In genomic region chr17:31488982-31489294, GRCh38 we compare ENCODE assay signal across 9 cellular contexts.
DNase-seq lines count a peak whose midpoint lies in the region; ATAC-seq and FAIRE-seq lines count a peak whose summit lies in the region.
"Had no signal": no experiment of that assay in that cellular context is flagged by ENCODE, and none has a peak within 500 bp of the region (broad histone marks: within the 10 kb centered on the region; RNA-seq: fewer than 3 reads in every experiment).

No MANE protein-coding gene starts in this region.

- intact Hi-C loops in activated CD4-positive, alpha-beta T cell treated with anti-CD3 and anti-CD28 coated beads, Interleukin-2, amount 10 ng/mL, durations not matched to agents 24 days and 14 days (cut with micrococcal nuclease), result loop anchor here (1.0 to 2.0 kb wide), 2 partner anchors 19 to 168 kb away; partner anchors contain the start of gene EVI2A
- intact Hi-C loops in left colon (cut with DNase I, micrococcal nuclease), result no loop called here

- peak overlapping the region; percentile 68 for H3K27ac ChIP-seq in substantia nigra (ENCODE audit: low read depth, low read length, poor library complexity, severe bottlenecking)
- H3K27ac ChIP-seq: KMS-11 had no signal

- DNase-seq in activated CD4-positive, alpha-beta T cell treated with anti-CD3 and anti-CD28 coated beads, Interleukin-2, amount 10 ng/mL, durations not matched to agents 24 days and 14 days, result peak; percentile 72
- DNase-seq in activated CD4-positive, alpha-beta T cell treated with anti-CD3 and anti-CD28 coated beads for 4 hours, result no peak
- DNase-seq in left colon (no peak), substantia nigra (lab: John Stamatoyannopoulos, UW) (peak in 1 of 49 donors; percentile 45), medulla oblongata (ENCODE audit: extremely low spot score) (no peak), NCI-H1105 (lab: John Stamatoyannopoulos, UW) (no peak), RCC 7860 (ENCODE audit: low spot score) (no peak)

- H3K27ac Mint-ChIP-seq in activated CD4-positive, alpha-beta T cell treated with anti-CD3 and anti-CD28 coated beads, Interleukin-2, amount 10 ng/mL, durations not matched to agents 24 days and 14 days, result peak overlapping the region; percentile 88
- peak overlapping the region; percentile 73 for H3K27ac Mint-ChIP-seq in activated T-helper 17 cell treated with anti-CD3 and anti-CD28 coated beads, Interleukin-2, amount 50 U/mL, for 72 hours

- peak overlapping the region; percentile 94 for H3K4me3 Mint-ChIP-seq in activated CD4-positive, alpha-beta T cell treated with anti-CD3 and anti-CD28 coated beads, Interleukin-2, amount 10 ng/mL, durations not matched to agents 24 days and 14 days
- peak overlapping the region; percentile 84 for H3K4me3 Mint-ChIP-seq in activated T-helper 17 cell treated with anti-CD3 and anti-CD28 coated beads, Interleukin-2, amount 50 U/mL, for 72 hours

- no peak for ATAC-seq in activated T-helper 17 cell treated with anti-CD3 and anti-CD28 coated beads, Interleukin-2, amount 50 U/mL, for 72 hours (replicated peaks)
- ATAC-seq in left colon, result peak; percentile 9

- H3K9me3 Mint-ChIP-seq in activated CD4-positive, alpha-beta T cell treated with anti-CD3 and anti-CD28 coated beads, Interleukin-2, amount 10 ng/mL, durations not matched to agents 24 days and 14 days, result no peaks in the 10 kb centered on the region
- no peaks in the 10 kb centered on the region for H3K9me3 Mint-ChIP-seq in activated T-helper 17 cell treated with anti-CD3 and anti-CD28 coated beads, Interleukin-2, amount 50 U/mL, for 72 hours

- H3K36me3 Mint-ChIP-seq in activated CD4-positive, alpha-beta T cell treated with anti-CD3 and anti-CD28 coated beads, Interleukin-2, amount 10 ng/mL, durations not matched to agents 24 days and 14 days (ENCODE audit: low read depth), result peaks cover 6% of the 10 kb centered on the region
- no peaks in the 10 kb centered on the region for H3K36me3 Mint-ChIP-seq in activated T-helper 17 cell treated with anti-CD3 and anti-CD28 coated beads, Interleukin-2, amount 50 U/mL, for 72 hours (ENCODE audit: low read depth)

- peaks cover 3% of the 10 kb centered on the region for H3K27me3 Mint-ChIP-seq in activated CD4-positive, alpha-beta T cell treated with anti-CD3 and anti-CD28 coated beads, Interleukin-2, amount 10 ng/mL, durations not matched to agents 24 days and 14 days
- H3K27me3 Mint-ChIP-seq in activated T-helper 17 cell treated with anti-CD3 and anti-CD28 coated beads, Interleukin-2, amount 50 U/mL, for 72 hours, result no peaks in the 10 kb centered on the region

- FAIRE-seq in RCC 7860 (lab: Jason Lieb, UNC), result no peak

- peaks cover 55% of the 10 kb centered on the region for H3K4me1 Mint-ChIP-seq in activated CD4-positive, alpha-beta T cell treated with anti-CD3 and anti-CD28 coated beads, Interleukin-2, amount 10 ng/mL, durations not matched to agents 24 days and 14 days
- H3K4me1 Mint-ChIP-seq in activated T-helper 17 cell treated with anti-CD3 and anti-CD28 coated beads, Interleukin-2, amount 50 U/mL, for 72 hours, result peaks cover 42% of the 10 kb centered on the region
